In the genomic region with DNA sequence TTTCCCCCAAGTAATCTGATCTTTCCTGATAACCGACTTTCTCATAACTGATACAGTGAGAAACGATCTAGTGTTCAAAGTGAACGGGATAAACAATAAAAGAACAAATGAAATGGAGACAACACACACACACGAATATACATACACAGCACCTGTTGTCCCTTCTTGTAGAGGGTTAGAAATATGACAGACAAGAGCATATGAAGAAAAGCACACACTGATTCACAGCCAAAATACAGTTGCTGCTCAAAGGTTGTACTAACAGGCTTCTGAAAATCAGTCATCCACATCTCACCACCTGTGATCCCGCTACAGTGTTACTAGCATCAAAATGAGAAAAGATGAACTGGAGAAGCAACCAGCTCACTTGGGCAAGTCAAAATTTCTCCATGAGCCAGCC, we compare ENCODE assay signal across 1 cellular context.
TF ChIP-seq lines count a peak whose summit lies in the region.

No MANE protein-coding gene starts in this region.

TF ChIP-seq in IMR-90, 13 proteins besides CTCF, POLR2A, EP300 and RAD21 (continued from another document):
- TF ChIP-seq FOS (IDR thresholded peaks at IDR 0.05; ENCODE audit: low read depth, low read length) (no peak), RCOR1 (IDR thresholded peaks at IDR 0.05; ENCODE audit: insufficient replicate concordance, low read length) (no peak), CEBPB (IDR thresholded peaks at IDR 0.05; ENCODE audit: low read depth, low read length) (no peak), SMC3 (IDR thresholded peaks at IDR 0.05; ENCODE audit: low read depth, low read length) (no peak), MAFK (IDR thresholded peaks at IDR 0.05; ENCODE audit: low read depth, low read length) (no peak), MAZ (IDR thresholded peaks at IDR 0.05; ENCODE audit: borderline replicate concordance, low read depth, low read length) (no peak), NFE2L2 (IDR thresholded peaks at IDR 0.05; ENCODE audit: low read depth, low read length) (no peak), MXI1 (IDR thresholded peaks at IDR 0.05; ENCODE audit: borderline replicate concordance, low read depth, low read length) (no peak)
- TF ChIP-seq, protein P1, sequence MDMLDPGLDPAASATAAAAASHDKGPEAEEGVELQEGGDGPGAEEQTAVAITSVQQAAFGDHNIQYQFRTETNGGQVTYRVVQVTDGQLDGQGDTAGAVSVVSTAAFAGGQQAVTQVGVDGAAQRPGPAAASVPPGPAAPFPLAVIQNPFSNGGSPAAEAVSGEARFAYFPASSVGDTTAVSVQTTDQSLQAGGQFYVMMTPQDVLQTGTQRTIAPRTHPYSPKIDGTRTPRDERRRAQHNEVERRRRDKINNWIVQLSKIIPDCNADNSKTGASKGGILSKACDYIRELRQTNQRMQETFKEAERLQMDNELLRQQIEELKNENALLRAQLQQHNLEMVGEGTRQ (IDR thresholded peaks at IDR 0.05; ENCODE audit: low read depth, low read length): no peak
- TF ChIP-seq, protein P2, sequence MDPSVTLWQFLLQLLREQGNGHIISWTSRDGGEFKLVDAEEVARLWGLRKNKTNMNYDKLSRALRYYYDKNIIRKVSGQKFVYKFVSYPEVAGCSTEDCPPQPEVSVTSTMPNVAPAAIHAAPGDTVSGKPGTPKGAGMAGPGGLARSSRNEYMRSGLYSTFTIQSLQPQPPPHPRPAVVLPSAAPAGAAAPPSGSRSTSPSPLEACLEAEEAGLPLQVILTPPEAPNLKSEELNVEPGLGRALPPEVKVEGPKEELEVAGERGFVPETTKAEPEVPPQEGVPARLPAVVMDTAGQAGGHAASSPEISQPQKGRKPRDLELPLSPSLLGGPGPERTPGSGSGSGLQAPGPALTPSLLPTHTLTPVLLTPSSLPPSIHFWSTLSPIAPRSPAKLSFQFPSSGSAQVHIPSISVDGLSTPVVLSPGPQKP (IDR thresholded peaks at IDR 0.05; ENCODE audit: borderline replicate concordance, low read depth, low read length): no peak
